In genomic region chr3:193851416-193851815, GRCh38 we compare ENCODE assay signal across 17 cellular contexts.
DNase-seq lines count a peak whose midpoint lies in the region; ATAC-seq, FAIRE-seq and TF ChIP-seq lines count a peak whose summit lies in the region.
"Had no signal": no experiment of that assay in that cellular context is flagged by ENCODE, and none has a peak within 500 bp of the region (broad histone marks: within the 10 kb centered on the region; RNA-seq: fewer than 3 reads in every experiment).

No MANE protein-coding gene starts in this region.

- H3K4me1 ChIP-seq in liver (ENCODE audit: control insufficient read depth in 4 of 4, insufficient read depth in 4 of 4, low read length in 3 of 4), result no peaks in the 10 kb centered on the region
- H3K4me1 ChIP-seq in HepG2 (ENCODE audit: insufficient read depth, low read length), result peaks cover 17% of the 10 kb centered on the region
- peaks cover 24% of the 10 kb centered on the region for H3K4me1 ChIP-seq in endothelial cell of umbilical vein (ENCODE audit: control insufficient read depth, extremely low read depth, insufficient read depth, low read length)
- H3K4me1 ChIP-seq in mucosa of stomach (ENCODE audit: control insufficient read depth, insufficient read depth, low read length), result peaks cover 54% of the 10 kb centered on the region
- H3K4me1 ChIP-seq: A549 had no signal

- no peak for TF ChIP-seq EP300 in HepG2 (IDR thresholded peaks at IDR 0.05; ENCODE audit: low read depth in 2 of 2, low read length in 2 of 2)
- no peak for TF ChIP-seq EP300 in HepG2 (CRISPR knock-in tag; IDR thresholded peaks at IDR 0.05; ENCODE audit: borderline replicate concordance)

- peaks cover 34% of the 10 kb centered on the region for H3K4me1 Mint-ChIP-seq in type B pancreatic cell (ENCODE audit: unreplicated experiment)

- dilution Hi-C loops in endothelial cell of umbilical vein (cut with MboI; ENCODE audit: extremely low pct_ligation_motif_present, low sequenced_read_pairs), result no loop called here

- no TSS peak for BruUV-seq in HepG2 (replicated peaks; lab: Mats Ljungman, UMichigan)
- BruUV-seq in endothelial cell of umbilical vein (replicated peaks; lab: Mats Ljungman, UMichigan), result no TSS peak

- H3K79me2 ChIP-seq in HepG2 (ENCODE audit: insufficient read depth, low read length) (no peaks in the 10 kb centered on the region), endothelial cell of umbilical vein (ENCODE audit: control insufficient read depth, insufficient read depth, low read length) (no peaks in the 10 kb centered on the region)

- H4K20me1 ChIP-seq in HepG2 (ENCODE audit: insufficient read depth, low read length) (no peaks in the 10 kb centered on the region), endothelial cell of umbilical vein (replicated peaks; ENCODE audit: control insufficient read depth, extremely low read depth, insufficient read depth, low read length) (no peaks in the 10 kb centered on the region)

- WGBS in liver, result 71% methylated on average over 3 of the region's 3 CpGs
- WGBS in HepG2 (ENCODE audit: low lambda C conversion rate), result 14% methylated on average over 3 of the region's 3 CpGs

- H3K4me3 ChIP-seq in liver (ENCODE audit: low read depth in 1 of 3, low read length in 3 of 3) (no peak overlapping the region), HepG2 (replicated peaks in 1 of 3; ENCODE audit: insufficient read depth in 1 of 3, low read depth in 2 of 3, low read length in 3 of 3) (no peak overlapping the region), endothelial cell of umbilical vein (replicated peaks in 1 of 3; ENCODE audit: insufficient read depth in 1 of 3, low read depth in 1 of 3, low read length in 3 of 3) (no peak overlapping the region), mucosa of stomach (ENCODE audit: low read length) (no peak overlapping the region)
- H3K4me3 ChIP-seq: A549, gastrocnemius medialis had no signal

- H3K27me3 Mint-ChIP-seq in type B pancreatic cell, result no peaks in the 10 kb centered on the region

- peak overlapping the region; percentile 66 for H3K27ac Mint-ChIP-seq in type B pancreatic cell
- H3K27ac Mint-ChIP-seq: T-helper 1 cell treated with Interleukin-12 subunit alpha and Interleukin-12 subunit beta and Interleukin-4 antibody, amounts not matched to agents 30 μg/mL and 1 μg/mL, for 36 hours had no signal

- in situ Hi-C loops in HepG2 (cut with HindIII; ENCODE audit: extremely low pct_ligation_motif_present, low pct_unique_long_range_greater_than_20kb), result no loop called here

- no peak overlapping the region for H3K4me2 ChIP-seq in HepG2 (ENCODE audit: low read depth, low read length)
- no peak overlapping the region for H3K4me2 ChIP-seq in endothelial cell of umbilical vein (ENCODE audit: insufficient read depth, low read length)
- H3K4me2 ChIP-seq: A549 had no signal

- peaks cover 6% of the 10 kb centered on the region for H3K9me3 Mint-ChIP-seq in type B pancreatic cell
- H3K9me3 Mint-ChIP-seq: T-helper 1 cell treated with Interleukin-12 subunit alpha and Interleukin-12 subunit beta and Interleukin-4 antibody, amounts not matched to agents 30 μg/mL and 1 μg/mL, for 36 hours had no signal

- H3K27ac ChIP-seq in liver (ENCODE audit: low read depth in 1 of 2, low read length in 2 of 2) (no peak overlapping the region), HepG2 (ENCODE audit: extremely low read length, insufficient read depth, low read length) (no peak overlapping the region), endothelial cell of umbilical vein (ENCODE audit: insufficient read depth, low read depth, low read length) (no peak overlapping the region)

- H3K9me3 ChIP-seq in liver (ENCODE audit: control insufficient read depth in 4 of 4, low read length in 3 of 4) (no peaks in the 10 kb centered on the region), HepG2 (ENCODE audit: low read length) (no peaks in the 10 kb centered on the region), endothelial cell of umbilical vein (replicated peaks; ENCODE audit: control insufficient read depth, insufficient read depth, low read length) (no peaks in the 10 kb centered on the region), mucosa of stomach (ENCODE audit: control insufficient read depth, low read length) (no peaks in the 10 kb centered on the region)
- H3K9me3 ChIP-seq: A549, gastrocnemius medialis had no signal

- no peak for ATAC-seq in HepG2
- no peak for ATAC-seq in GM21717 (IDR thresholded peaks at IDR 0.05; ENCODE audit: unreplicated experiment)
- ATAC-seq: A549 had no signal

- DNase-seq in HepG2 (ENCODE audit: low spot score), result no peak
- peak; percentile 48 for DNase-seq in endothelial cell of umbilical vein (ENCODE audit: low read depth, low spot score)
- no peak for DNase-seq in type B pancreatic cell (ENCODE audit: extremely low spot score, unreplicated experiment)
- no peak for DNase-seq in activated T-cell treated with anti-CD3 and anti-CD28 coated beads, Interleukin-2, amount 50 U/mL, for 48 hours
- no peak for DNase-seq in activated T-cell treated with anti-CD3 and anti-CD28 coated beads, Interleukin-2, amount 50 U/mL, for 1 hour
- DNase-seq: activated CD4-positive, CD25-positive, alpha-beta regulatory T cell; activated naive CD4-positive, alpha-beta T cell treated with Interleukin-2 at 50 U/mL for 16 hours; gastrocnemius medialis; mesenchymal stem cell; NCI-H2081 treated with DMSO at 0.1 percent for 48 hours; NCI-H774 had no signal

- TF ChIP-seq POLR2A in HepG2 (IDR thresholded peaks at IDR 0.05; ENCODE audit: insufficient read depth in 1 of 2, low read depth in 2 of 2, low read length in 2 of 2) (no peak), endothelial cell of umbilical vein (IDR thresholded peaks at IDR 0.05; ENCODE audit: low read depth, low read length) (no peak)

- H2AFZ ChIP-seq in HepG2 (ENCODE audit: low read length), result no peak overlapping the region
- no peak overlapping the region for H2AFZ ChIP-seq in endothelial cell of umbilical vein (ENCODE audit: low read depth, low read length)

- H3K4me3 Mint-ChIP-seq in type B pancreatic cell, result peak overlapping the region; percentile 41
- H3K4me3 Mint-ChIP-seq: T-helper 1 cell treated with Interleukin-12 subunit alpha and Interleukin-12 subunit beta and Interleukin-4 antibody, amounts not matched to agents 30 μg/mL and 1 μg/mL, for 36 hours had no signal

- CTCF ChIA-PET in HepG2 (lab: Yijun Ruan, JAX; ENCODE audit: low intra/inter-chr PET ratio, low total read pairs), result no interaction called here
- CTCF ChIA-PET in endothelial cell of umbilical vein (lab: Charles Lee), result no interaction called here

- H3K9me1 ChIP-seq in endothelial cell of umbilical vein (replicated peaks; ENCODE audit: control insufficient read depth, extremely low read depth, insufficient read depth, low read length), result no peaks in the 10 kb centered on the region

- intact Hi-C loops in HepG2 (cut with micrococcal nuclease; ENCODE audit: unreplicated experiment), result no loop called here
- intact Hi-C loops in endothelial cell of umbilical vein (cut with micrococcal nuclease), result loop anchor here (5.0 kb wide), 1 partner anchor 286 kb away; the partner anchor contains the start of gene HES1

- no peak overlapping the region for H3K9ac ChIP-seq in liver (ENCODE audit: low read depth in 1 of 2, low read length in 2 of 2)
- no peak overlapping the region for H3K9ac ChIP-seq in HepG2 (ENCODE audit: insufficient read depth, low read depth, low read length)
- H3K9ac ChIP-seq in endothelial cell of umbilical vein (replicated peaks; ENCODE audit: extremely low read depth, insufficient read depth, low read length), result no peak overlapping the region
- H3K9ac ChIP-seq in mucosa of stomach (ENCODE audit: low read length), result peak overlapping the region; percentile 62

- TF ChIP-seq RAD21 in liver (IDR thresholded peaks at IDR 0.05) (no peak), HepG2 (CRISPR knock-in tag; IDR thresholded peaks at IDR 0.05) (no peak)

- no peaks in the 10 kb centered on the region for H3K36me3 ChIP-seq in liver (ENCODE audit: control insufficient read depth in 4 of 4, insufficient read depth in 3 of 4, low read depth in 1 of 4, low read length in 3 of 4)
- H3K36me3 ChIP-seq in HepG2 (replicated peaks in 1 of 2; ENCODE audit: control insufficient read depth in 1 of 2, insufficient read depth in 2 of 2, low read length in 2 of 2), result no peaks in the 10 kb centered on the region
- H3K36me3 ChIP-seq in endothelial cell of umbilical vein (ENCODE audit: control insufficient read depth in 2 of 2, extremely low read depth in 1 of 2, insufficient read depth in 2 of 2, low read length in 2 of 2), result no peaks in the 10 kb centered on the region
- H3K36me3 ChIP-seq in mucosa of stomach (ENCODE audit: control insufficient read depth, insufficient read depth, low read length), result no peaks in the 10 kb centered on the region
- H3K36me3 ChIP-seq: gastrocnemius medialis had no signal

- H3K27me3 ChIP-seq in liver (ENCODE audit: control insufficient read depth in 4 of 4, insufficient read depth in 4 of 4, low read length in 3 of 4) (no peaks in the 10 kb centered on the region), HepG2 (ENCODE audit: control insufficient read depth in 1 of 2, insufficient read depth in 2 of 2, low read length in 2 of 2) (peaks cover 0 to 32% of the 10 kb centered on the region in 2 experiments; a peak in 3 of 5 replicates), endothelial cell of umbilical vein (ENCODE audit: control insufficient read depth in 2 of 2, insufficient read depth in 2 of 2, low read length in 2 of 2) (no peaks in the 10 kb centered on the region), mucosa of stomach (ENCODE audit: control insufficient read depth, insufficient read depth, low read length) (no peaks in the 10 kb centered on the region)
- H3K27me3 ChIP-seq: gastrocnemius medialis had no signal

- POLR2A ChIA-PET in HepG2 (lab: Yijun Ruan, JAX), result no interaction called here
- POLR2A ChIA-PET in endothelial cell of umbilical vein (lab: Charles Lee), result no interaction called here

- TF ChIP-seq CTCF in liver (IDR thresholded peaks at IDR 0.05; ENCODE audit: low read depth, low read length, missing input control), result no peak
- no peak for TF ChIP-seq CTCF in HepG2 (CRISPR knock-in tag; IDR thresholded peaks at IDR 0.05)
- no peak for TF ChIP-seq CTCF in endothelial cell of umbilical vein (IDR thresholded peaks at IDR 0.05; ENCODE audit: extremely low read depth in 1 of 2, insufficient read depth in 1 of 2, low read depth in 1 of 2, low read length in 2 of 2)
- TF ChIP-seq CTCF in type B pancreatic cell (conservative IDR thresholded peaks at IDR 0.05), result no peak

- no peaks in the 10 kb centered on the region for H3K36me3 Mint-ChIP-seq in type B pancreatic cell

- FAIRE-seq in HepG2 (lab: Jason Lieb, UNC) (no peak), endothelial cell of umbilical vein (lab: Jason Lieb, UNC) (peak; percentile 42)
- FAIRE-seq: A549, G401.6 had no signal

TF ChIP-seq in HepG2, 621 proteins besides CTCF, POLR2A, EP300 and RAD21 (continues in another document):
- no peak for TF ChIP-seq ZNF788 (CRISPR knock-in tag; IDR thresholded peaks at IDR 0.05; ENCODE audit: borderline replicate concordance)

TF ChIP-seq in endothelial cell of umbilical vein, 7 proteins besides CTCF, POLR2A, EP300 and RAD21 (continues in another document):
- TF ChIP-seq MAX (IDR thresholded peaks at IDR 0.05; ENCODE audit: insufficient read depth, insufficient read length) (no peak), POLR2AphosphoS5 (IDR thresholded peaks at IDR 0.05; ENCODE audit: insufficient read depth, low read depth, low read length) (no peak)
